18 cellular contexts compared by ENCODE assay signal in the genomic region with DNA sequence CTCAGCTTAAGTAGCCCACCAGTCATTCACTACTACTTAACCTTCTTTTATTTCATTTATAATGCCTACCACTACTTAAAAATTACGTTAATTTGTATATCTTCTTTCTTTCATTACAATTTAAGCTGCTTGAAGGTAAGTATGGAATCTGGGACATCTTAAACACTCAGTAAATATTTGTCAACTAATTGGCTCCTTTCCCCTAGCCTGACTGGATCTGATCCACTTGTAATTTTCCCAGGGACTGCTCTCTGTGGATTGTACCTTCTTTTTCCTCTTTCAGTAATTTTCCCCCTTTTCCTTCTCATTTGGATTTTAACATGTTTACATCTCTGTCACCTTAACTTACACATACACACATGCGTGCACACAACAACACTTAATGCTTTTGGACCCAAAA.
"Had no signal": no experiment of that assay in that cellular context is flagged by ENCODE, and none has a peak within 500 bp of the region (broad histone marks: within the 10 kb centered on the region; RNA-seq: fewer than 3 reads in every experiment).

No MANE protein-coding gene starts in this region.

- H3K4me1 ChIP-seq: psoas muscle, transverse colon had no signal

- H3K9me3 ChIP-seq: heart right ventricle, psoas muscle, spleen, thoracic aorta, transverse colon had no signal

- H3K27me3 ChIP-seq: heart right ventricle, spleen, transverse colon had no signal

- H3K4me3 ChIP-seq: heart right ventricle, psoas muscle, spleen, thoracic aorta, transverse colon had no signal

- H3K27ac ChIP-seq: psoas muscle, spleen, transverse colon had no signal

- DNase-seq: effector memory CD4-positive, alpha-beta T cell; heart right ventricle; hypothalamus; kidney glomerular epithelial cell; mesendoderm; naive thymus-derived CD4-positive, alpha-beta T cell; nephron progenitor cell; psoas muscle; retina; spleen; stimulated activated CD4-positive, alpha-beta T cell treated with anti-CD3 and anti-CD28 coated beads, Interleukin-15, amount 100 ng/mL, for 24 hours; stimulated activated CD4-positive, alpha-beta T cell treated with anti-CD3 and anti-CD28 coated beads, Interleukin-1b, Interleukin-23, amount 100 ng/mL, for 48 hours; stimulated activated CD4-positive, alpha-beta T cell treated with anti-CD3 and anti-CD28 coated beads, Interleukin-4, amount 100 ng/mL, for 24 hours; transverse colon had no signal

- ATAC-seq: esophagus mucosa; heart right ventricle; naive thymus-derived CD4-positive, alpha-beta T cell; sciatic nerve; stimulated activated memory B cell treated with anti-CD40 and anti-IgM and Interleukin-4, amounts not matched to agents 10 μg/mL and 1 μg/mL and 100 μg/mL, for 72 hours had no signal
